Comparison of ENCODE assay signal across 17 cellular contexts in genomic region chrX:86714441-86714840, GRCh38.
A peak's percentile ranks its signal among the peaks of the same experiment; 100 is the strongest.
DNase-seq lines count a peak whose midpoint lies in the region; ATAC-seq and TF ChIP-seq lines count a peak whose summit lies in the region.
"Had no signal": no experiment of that assay in that cellular context is flagged by ENCODE, and none has a peak within 500 bp of the region (broad histone marks: within the 10 kb centered on the region; RNA-seq: fewer than 3 reads in every experiment).

No MANE protein-coding gene starts in this region.

- H3K79me2 ChIP-seq in mesendoderm (ENCODE audit: control insufficient read depth, insufficient read depth, low read length): no peaks in the 10 kb centered on the region

- H3K9ac ChIP-seq in mesendoderm (ENCODE audit: low read length): no peak overlapping the region
- H3K9ac ChIP-seq: BLaER1 treated with 17β-estradiol and CSF1 and Interleukin-3, amounts not matched to agents 10 nM and 100 nM had no signal

- no peak overlapping the region for H3K18ac ChIP-seq in mesendoderm (ENCODE audit: low read length)

- ATAC-seq in psoas muscle: no peak
- ATAC-seq: GM23338 had no signal

- no peak overlapping the region for H3K23ac ChIP-seq in mesendoderm (ENCODE audit: low read length)

- no peak overlapping the region for H2BK120ac ChIP-seq in mesendoderm (ENCODE audit: low read depth, low read length)

- intact Hi-C loops in psoas muscle (cut with DNase I): no loop called here

- H3K27ac ChIP-seq in mesendoderm (ENCODE audit: low read depth, low read length) (no peak overlapping the region), psoas muscle (no peak overlapping the region)
- H3K27ac ChIP-seq: 22Rv1; BLaER1 treated with 17β-estradiol and CSF1 and Interleukin-3, amounts not matched to agents 10 nM and 100 nM; HL-60 had no signal

- H2BK5ac ChIP-seq in mesendoderm (ENCODE audit: low read length): no peak overlapping the region

- peaks cover 5% of the 10 kb centered on the region for H3K4me1 Mint-ChIP-seq in brain
- H3K4me1 Mint-ChIP-seq: CD4-positive, CD25-positive, alpha-beta regulatory T cell had no signal

- peaks cover 8% of the 10 kb centered on the region for H3K9me3 ChIP-seq in psoas muscle

- H3K4me1 ChIP-seq in mesendoderm (ENCODE audit: control insufficient read depth, low read depth, low read length): no peaks in the 10 kb centered on the region
- H3K4me1 ChIP-seq in psoas muscle: no peaks in the 10 kb centered on the region
- H3K4me1 ChIP-seq: BLaER1 treated with 17β-estradiol and CSF1 and Interleukin-3, amounts not matched to agents 10 nM and 100 nM had no signal

- no peak overlapping the region for H3K4ac ChIP-seq in mesendoderm (ENCODE audit: low read depth, low read length)

- H3K4me2 ChIP-seq in mesendoderm (ENCODE audit: low read length): no peak overlapping the region
- H3K4me2 ChIP-seq: BLaER1 treated with 17β-estradiol and CSF1 and Interleukin-3, amounts not matched to agents 10 nM and 100 nM; GM23338 had no signal

- DNase-seq in DMS53 (lab: John Stamatoyannopoulos, UW) (peak; percentile 0), DMS53 treated with DMSO at 0.1 percent for 48 hours (lab: John Stamatoyannopoulos, UW; ENCODE audit: unreplicated experiment) (no peak), mesendoderm (peak; percentile 1), superior temporal gyrus (ENCODE audit: extremely low spot score) (peak; percentile 16), psoas muscle (no peak)
- DNase-seq in activated effector memory CD4-positive, alpha-beta T cell treated with anti-CD3 and anti-CD28 coated beads, Interleukin-2, amount 50 U/mL, for 16 hours: no peak
- DNase-seq: AML-193; CD4-positive, CD25-positive, alpha-beta regulatory T cell; DMS 273 treated with DMSO at 0.1 percent for 48 hours; DMS79 treated with DMSO at 0.1 percent for 48 hours; EL; H7 had no signal

- H4K8ac ChIP-seq in mesendoderm (ENCODE audit: low read depth, low read length): no peak overlapping the region

- no peak overlapping the region for H2AK5ac ChIP-seq in mesendoderm (ENCODE audit: low read length)

- H3K56ac ChIP-seq in mesendoderm (ENCODE audit: low read length): no peak overlapping the region

- H3K36me3 ChIP-seq in mesendoderm (ENCODE audit: control insufficient read depth, insufficient read depth, low read length) (no peaks in the 10 kb centered on the region), psoas muscle (ENCODE audit: insufficient read depth in 1 of 2, low read depth in 1 of 2) (no peaks in the 10 kb centered on the region)
- H3K36me3 ChIP-seq: BLaER1 treated with 17β-estradiol and CSF1 and Interleukin-3, amounts not matched to agents 10 nM and 100 nM had no signal

- no peak overlapping the region for H4K5ac ChIP-seq in mesendoderm (ENCODE audit: low read length)

- no peak overlapping the region for H2BK15ac ChIP-seq in mesendoderm (replicated peaks; ENCODE audit: low read depth)

- H3K27me3 Mint-ChIP-seq in brain: no peaks in the 10 kb centered on the region
- H3K27me3 Mint-ChIP-seq: CD4-positive, CD25-positive, alpha-beta regulatory T cell had no signal

- no peaks in the 10 kb centered on the region for H3K27me3 ChIP-seq in mesendoderm (ENCODE audit: insufficient read depth, low read length, poor library complexity)
- no peaks in the 10 kb centered on the region for H3K27me3 ChIP-seq in psoas muscle (ENCODE audit: insufficient read depth in 3 of 3, low read length in 2 of 3)

- no peaks in the 10 kb centered on the region for H3K79me1 ChIP-seq in mesendoderm (ENCODE audit: low read length)

- WGBS in mesendoderm (ENCODE audit: extremely low coverage, insufficient coverage, low lambda C conversion rate): no CpG with 5 or more reads among the region's 1 CpG
- 44 to 79% (median 77%) methylated on average over 1 of the region's 1 CpG for WGBS in psoas muscle, 3 donors

- H3K27ac Mint-ChIP-seq in brain: peak overlapping the region in 1 of 5 experiments; percentile 23
- H3K27ac Mint-ChIP-seq: CD4-positive, CD25-positive, alpha-beta regulatory T cell; GM23338 had no signal

- no peak overlapping the region for H3K4me3 ChIP-seq in mesendoderm (ENCODE audit: low read length)
- H3K4me3 ChIP-seq in psoas muscle: no peak overlapping the region
- H3K4me3 ChIP-seq: BLaER1 treated with 17β-estradiol and CSF1 and Interleukin-3, amounts not matched to agents 10 nM and 100 nM; GM23338 had no signal

- no peaks in the 10 kb centered on the region for H3K36me3 Mint-ChIP-seq in brain
- H3K36me3 Mint-ChIP-seq: CD4-positive, CD25-positive, alpha-beta regulatory T cell had no signal

- peak overlapping the region in 4 of 5 experiments; percentile 55 to 82 (median 70) for H3K4me3 Mint-ChIP-seq in brain
- H3K4me3 Mint-ChIP-seq: CD4-positive, CD25-positive, alpha-beta regulatory T cell; GM23338 had no signal

- no peaks in the 10 kb centered on the region for H3K9me3 Mint-ChIP-seq in brain
- H3K9me3 Mint-ChIP-seq: GM23338 had no signal

- no peak for TF ChIP-seq CTCF in brain (conservative IDR thresholded peaks at IDR 0.05)
- no peak for TF ChIP-seq CTCF in psoas muscle (IDR thresholded peaks at IDR 0.05)

Comparison
In these comparisons a context has a peak if more than half of its experiments do, and no peak if none do; other contexts are left out.
1. DNase-seq: peak in DMS53 (single experiment), mesendoderm (single experiment) and superior temporal gyrus (single experiment); none in DMS53 treated with DMSO at 0.1 percent for 48 hours (single experiment), activated effector memory CD4-positive, alpha-beta T cell treated with anti-CD3 and anti-CD28 coated beads, Interleukin-2, amount 50 U/mL, for 16 hours (single experiment) and psoas muscle (0 of 2).